ENCODE assay signal across 27 cellular contexts in genomic region chr10:49499305-49499851, GRCh38.
"Had no signal": no experiment of that assay in that cellular context is flagged by ENCODE, and none has a peak within 500 bp of the region (broad histone marks: within the 10 kb centered on the region; RNA-seq: fewer than 3 reads in every experiment).

No MANE protein-coding gene starts in this region.

- FAIRE-seq: astrocyte, RCC 7860 had no signal

- H3K36me3 Mint-ChIP-seq: WTC11 had no signal

- H3K4me3 Mint-ChIP-seq: activated CD4-positive, alpha-beta memory T cell treated with anti-CD3 and anti-CD28 coated beads for 36 hours; activated naive CD4-positive, alpha-beta T cell treated with anti-CD3 and anti-CD28 coated beads for 36 hours; activated naive CD8-positive, alpha-beta T cell; activated T-cell treated with anti-CD3 and anti-CD28 coated beads, Interleukin-2, amount 50 U/mL, for 4 hours; brain; central memory CD8-positive, alpha-beta T cell; T-helper 1 cell treated with Interleukin-12 subunit alpha and Interleukin-12 subunit beta and Interleukin-4 antibody, amounts not matched to agents 30 μg/mL and 1 μg/mL, for 36 hours; WTC11 had no signal

- H3K27me3 ChIP-seq: SJSA1 had no signal

- H3K9me3 ChIP-seq: SJSA1 had no signal

- H3K27ac Mint-ChIP-seq: activated CD4-positive, alpha-beta memory T cell treated with anti-CD3 and anti-CD28 coated beads for 36 hours; activated naive CD4-positive, alpha-beta T cell treated with anti-CD3 and anti-CD28 coated beads for 36 hours; activated naive CD8-positive, alpha-beta T cell; brain; T-helper 1 cell treated with Interleukin-12 subunit alpha and Interleukin-12 subunit beta and Interleukin-4 antibody, amounts not matched to agents 30 μg/mL and 1 μg/mL, for 36 hours; WTC11 had no signal

- H3K9me3 Mint-ChIP-seq: activated CD4-positive, alpha-beta memory T cell treated with anti-CD3 and anti-CD28 coated beads for 36 hours; activated naive CD4-positive, alpha-beta T cell treated with anti-CD3 and anti-CD28 coated beads for 36 hours; activated T-cell treated with anti-CD3 and anti-CD28 coated beads, Interleukin-2, amount 50 U/mL, for 4 hours; brain; central memory CD8-positive, alpha-beta T cell; T-helper 1 cell treated with Interleukin-12 subunit alpha and Interleukin-12 subunit beta and Interleukin-4 antibody, amounts not matched to agents 30 μg/mL and 1 μg/mL, for 36 hours; WTC11 had no signal

- H3K27ac ChIP-seq: SJSA1 had no signal

- ATAC-seq: activated T-cell treated with anti-CD3 and anti-CD28 coated beads, Interleukin-2, amount 50 U/mL, for 4 hours; PC-3; SK-N-SH treated with all-trans-retinoic acid at 6 μM for 48 hours; WTC11 had no signal

- DNase-seq: activated CD4-positive, alpha-beta memory T cell treated with anti-CD3 and anti-CD28 coated beads for 36 hours; activated CD4-positive, alpha-beta T cell treated with anti-CD3 and anti-CD28 coated beads for 48 hours; activated CD4-positive, CD25-positive, alpha-beta regulatory T cell treated with anti-CD3 and anti-CD28 coated beads, Interleukin-2, amount 50 U/mL, for 72 hours; activated CD8-positive, alpha-beta memory T cell treated with anti-CD3 and anti-CD28 coated beads for 24 hours; activated gamma-delta T cell; activated naive CD4-positive, alpha-beta T cell treated with anti-CD3 and anti-CD28 coated beads for 36 hours; activated T-cell treated with anti-CD3 and anti-CD28 coated beads, Interleukin-2, amount 50 U/mL, for 4 hours; amygdala; Karpas-422; NCI-H1930; NCI-H2171; NCI-H2227 treated with DMSO at 0.1 percent for 48 hours; NCI-H526 treated with DMSO at 0.1 percent for 48 hours; NCI-H82; PC-3; SHP77; SW 1271; T1000 had no signal

- H3K4me3 ChIP-seq: SJSA1 had no signal

- H3K4me1 ChIP-seq: SJSA1 had no signal

- H3K27me3 Mint-ChIP-seq: activated CD4-positive, alpha-beta memory T cell treated with anti-CD3 and anti-CD28 coated beads for 36 hours; activated naive CD8-positive, alpha-beta T cell; brain; central memory CD8-positive, alpha-beta T cell had no signal
